In the genomic region with DNA sequence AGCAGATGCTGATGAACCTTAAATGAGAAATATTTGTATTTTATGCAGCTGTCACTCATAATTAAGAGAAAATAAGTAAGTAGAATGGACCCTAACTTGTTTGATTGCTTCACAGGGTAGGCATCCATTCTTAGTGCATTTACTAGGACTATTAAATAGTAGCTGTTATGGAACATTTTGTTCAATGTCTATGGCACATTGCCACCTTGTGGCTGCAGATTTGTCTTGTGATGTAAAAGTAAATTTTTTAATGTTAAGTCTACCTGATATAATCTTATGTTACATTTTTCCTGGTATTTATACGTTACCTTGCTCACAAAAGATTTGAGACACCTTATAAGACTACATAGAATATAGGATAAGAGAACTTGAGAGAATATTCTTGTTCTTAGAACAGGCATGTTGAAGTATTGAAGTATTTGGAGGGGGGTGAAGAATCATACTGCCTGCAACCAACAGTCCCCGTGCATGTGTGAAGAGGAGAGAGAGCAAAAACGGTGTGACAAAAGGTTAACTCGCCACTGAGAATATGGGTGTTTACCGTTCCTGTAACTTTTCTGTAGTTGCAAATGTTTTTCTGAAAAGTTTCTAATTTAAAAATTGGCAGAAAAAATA, we compare ENCODE assay signal across 10 cellular contexts.
DNase-seq lines count a peak whose midpoint lies in the region; ATAC-seq and TF ChIP-seq lines count a peak whose summit lies in the region.
"Had no signal": no experiment of that assay in that cellular context is flagged by ENCODE, and none has a peak within 500 bp of the region (broad histone marks: within the 10 kb centered on the region; RNA-seq: fewer than 3 reads in every experiment).

No MANE protein-coding gene starts in this region.

- H3K36me3 Mint-ChIP-seq in activated naive CD4-positive, alpha-beta T cell treated with anti-CD3 and anti-CD28 coated beads, Interleukin-2, amount 10 ng/mL, durations not matched to agents 7 days and 5 days, result no peaks in the 10 kb centered on the region

- H3K4me1 Mint-ChIP-seq in activated naive CD4-positive, alpha-beta T cell treated with anti-CD3 and anti-CD28 coated beads, Interleukin-2, amount 10 ng/mL, durations not matched to agents 7 days and 5 days, result no peaks in the 10 kb centered on the region

- intact Hi-C loops in left ventricle myocardium superior (cut with micrococcal nuclease), result loop anchor here (5.0 kb wide), 1 partner anchor 450 kb away; no protein-coding TSS in a partner anchor

- CTCF ChIA-PET in activated naive CD4-positive, alpha-beta T cell treated with anti-CD3 and anti-CD28 coated beads, Interleukin-2, amount 10 ng/mL, durations not matched to agents 7 days and 5 days (lab: Charles Lee), result interaction anchor here (0.6 to 3.6 kb wide), 18 partner anchors 8 to 1000 kb away, joined by 3 to 60 read pairs (median 3); no protein-coding TSS in a partner anchor

- H3K27me3 Mint-ChIP-seq in activated naive CD4-positive, alpha-beta T cell treated with anti-CD3 and anti-CD28 coated beads, Interleukin-2, amount 10 ng/mL, durations not matched to agents 7 days and 5 days, result peaks cover 12% of the 10 kb centered on the region

- TF ChIP-seq CTCF in GM12865 (IDR thresholded peaks at IDR 0.05; ENCODE audit: insufficient read depth, low read depth, low read length, missing control alignments), result peak; percentile 39

- in situ Hi-C loops in ACHN (cut with HindIII; ENCODE audit: low pct_ligation_motif_present, low pct_unique_long_range_greater_than_20kb, low sequenced_read_pairs), result loop anchor here (25.0 kb wide), 1 partner anchor 445 kb away; no protein-coding TSS in a partner anchor

- DNase-seq in ACHN (peak; percentile 44), GM12865 (ENCODE audit: low read depth) (peak; percentile 38), NCI-H2171 (lab: John Stamatoyannopoulos, UW) (peak; percentile 27), left ventricle myocardium superior (peak; percentile 36), smooth muscle cell of the brain vasculature (ENCODE audit: low read depth, low spot score) (peak; percentile 32)
- DNase-seq in activated naive CD4-positive, alpha-beta T cell treated with anti-CD3 and anti-CD28 coated beads, Interleukin-2, amount 10 ng/mL, durations not matched to agents 7 days and 5 days, result peak; percentile 50

- H3K27ac Mint-ChIP-seq in activated naive CD4-positive, alpha-beta T cell treated with anti-CD3 and anti-CD28 coated beads, Interleukin-2, amount 10 ng/mL, durations not matched to agents 7 days and 5 days, result no peak overlapping the region
- H3K27ac Mint-ChIP-seq: dendritic cell treated with granulocyte-macrophage colony-stimulating factor and Interleukin-4, amounts not matched to agents 40 ng/mL and 50 ng/mL, for 4 days; stimulated activated naive CD8-positive, alpha-beta T cell treated with anti-CD3 and anti-CD28 coated beads, Interleukin-15, Interleukin-2, amounts not matched to agents 100 ng/mL and 50 ng/mL, for 24 hours had no signal

- H3K4me3 ChIP-seq in GM12865 (ENCODE audit: low read depth, low read length), result no peak overlapping the region

- no peaks in the 10 kb centered on the region for H3K9me3 Mint-ChIP-seq in activated naive CD4-positive, alpha-beta T cell treated with anti-CD3 and anti-CD28 coated beads, Interleukin-2, amount 10 ng/mL, durations not matched to agents 7 days and 5 days
- H3K9me3 Mint-ChIP-seq: dendritic cell treated with granulocyte-macrophage colony-stimulating factor and Interleukin-4, amounts not matched to agents 40 ng/mL and 50 ng/mL, for 4 days; stimulated activated naive CD8-positive, alpha-beta T cell treated with anti-CD3 and anti-CD28 coated beads, Interleukin-15, Interleukin-2, amounts not matched to agents 100 ng/mL and 50 ng/mL, for 24 hours had no signal

- ATAC-seq in left ventricle myocardium superior (peak; percentile 79), HG02678 (IDR thresholded peaks at IDR 0.05; ENCODE audit: unreplicated experiment) (no peak), GM21786 (IDR thresholded peaks at IDR 0.05; ENCODE audit: unreplicated experiment) (no peak)

- no peak overlapping the region for H3K4me3 Mint-ChIP-seq in activated naive CD4-positive, alpha-beta T cell treated with anti-CD3 and anti-CD28 coated beads, Interleukin-2, amount 10 ng/mL, durations not matched to agents 7 days and 5 days
- H3K4me3 Mint-ChIP-seq: dendritic cell treated with granulocyte-macrophage colony-stimulating factor and Interleukin-4, amounts not matched to agents 40 ng/mL and 50 ng/mL, for 4 days; stimulated activated naive CD8-positive, alpha-beta T cell treated with anti-CD3 and anti-CD28 coated beads, Interleukin-15, Interleukin-2, amounts not matched to agents 100 ng/mL and 50 ng/mL, for 24 hours had no signal
